ENCODE assay signal across 17 cellular contexts in genomic region chr11:92627615-92628201, GRCh38.
A peak's percentile ranks its signal among the peaks of the same experiment; 100 is the strongest.
DNase-seq lines count a peak whose midpoint lies in the region; ATAC-seq and TF ChIP-seq lines count a peak whose summit lies in the region.
"Had no signal": no experiment of that assay in that cellular context is flagged by ENCODE, and none has a peak within 500 bp of the region (broad histone marks: within the 10 kb centered on the region; RNA-seq: fewer than 3 reads in every experiment).

No MANE protein-coding gene starts in this region.

- H3K4me3 Mint-ChIP-seq in T-helper 2 cell treated with Interferon-gamma antibody and Interleukin-4, amounts not matched to agents 5 μg/mL and 100 μg/mL, for 36 hours: no peak overlapping the region
- H3K4me3 Mint-ChIP-seq: CD4-positive, CD25-positive, alpha-beta regulatory T cell had no signal

- no peak overlapping the region for H3K27ac ChIP-seq in body of pancreas
- H3K27ac ChIP-seq: left lung had no signal

- H3K9me3 Mint-ChIP-seq in T-helper 2 cell treated with Interferon-gamma antibody and Interleukin-4, amounts not matched to agents 5 μg/mL and 100 μg/mL, for 36 hours: no peaks in the 10 kb centered on the region

- H3K27me3 ChIP-seq in body of pancreas: no peaks in the 10 kb centered on the region
- H3K27me3 ChIP-seq: left lung had no signal

- WGBS in body of pancreas, 2 donors: 66 to 75% methylated on average over 7 of the region's 7 CpGs

- no peak for ATAC-seq in body of pancreas
- ATAC-seq in GM18505 (IDR thresholded peaks at IDR 0.05; ENCODE audit: unreplicated experiment): no peak
- ATAC-seq: esophagus mucosa, left lung had no signal

- TF ChIP-seq POLR2A in body of pancreas (IDR thresholded peaks at IDR 0.05) (no peak), GM18505 (IDR thresholded peaks at IDR 0.05; ENCODE audit: borderline replicate concordance, extremely low read depth, insufficient read depth, insufficient read length) (no peak)

- H3K4me1 ChIP-seq in body of pancreas: no peaks in the 10 kb centered on the region
- H3K4me1 ChIP-seq: left lung had no signal

- H3K27ac Mint-ChIP-seq in T-helper 2 cell treated with Interferon-gamma antibody and Interleukin-4, amounts not matched to agents 5 μg/mL and 100 μg/mL, for 36 hours: no peak overlapping the region
- H3K27ac Mint-ChIP-seq: CD4-positive, CD25-positive, alpha-beta regulatory T cell had no signal

- H3K27me3 Mint-ChIP-seq in T-helper 2 cell treated with Interferon-gamma antibody and Interleukin-4, amounts not matched to agents 5 μg/mL and 100 μg/mL, for 36 hours (ENCODE audit: low read depth): no peaks in the 10 kb centered on the region

- H3K36me3 ChIP-seq in body of pancreas (replicated peaks in 1 of 2; ENCODE audit: insufficient read depth in 1 of 2, low read depth in 2 of 2): no peaks in the 10 kb centered on the region
- H3K36me3 ChIP-seq: left lung had no signal

- intact Hi-C loops in body of pancreas (cut with DNase I): no loop called here

- TF ChIP-seq CTCF in choroid plexus epithelial cell (conservative IDR thresholded peaks at IDR 0.05; ENCODE audit: low read depth, low read length) (no peak), body of pancreas (IDR thresholded peaks at IDR 0.05) (no peak)

- H3K36me3 Mint-ChIP-seq in T-helper 2 cell treated with Interferon-gamma antibody and Interleukin-4, amounts not matched to agents 5 μg/mL and 100 μg/mL, for 36 hours (ENCODE audit: low read depth): no peaks in the 10 kb centered on the region
- H3K36me3 Mint-ChIP-seq: CD4-positive, CD25-positive, alpha-beta regulatory T cell had no signal

- H3K4me1 Mint-ChIP-seq in T-helper 2 cell treated with Interferon-gamma antibody and Interleukin-4, amounts not matched to agents 5 μg/mL and 100 μg/mL, for 36 hours (ENCODE audit: low read depth): no peaks in the 10 kb centered on the region
- H3K4me1 Mint-ChIP-seq: CD4-positive, CD25-positive, alpha-beta regulatory T cell had no signal

- H3K9me3 ChIP-seq in body of pancreas: no peaks in the 10 kb centered on the region
- H3K9me3 ChIP-seq: left lung had no signal

- H3K4me3 ChIP-seq in choroid plexus epithelial cell (ENCODE audit: low read depth, low read length) (no peak overlapping the region), skeletal muscle cell (ENCODE audit: low read depth, low read length) (no peak overlapping the region), body of pancreas (no peak overlapping the region)
- H3K4me3 ChIP-seq: left lung had no signal

- peak; percentile 22 for DNase-seq in T-helper 2 cell treated with Interferon-gamma antibody and Interleukin-4, amounts not matched to agents 5 μg/mL and 100 μg/mL, for 36 hours (ENCODE audit: low spot score)
- no peak for DNase-seq in T-helper 2 cell
- DNase-seq in NCI-H69 (lab: John Stamatoyannopoulos, UW): peak; percentile 51
- DNase-seq in choroid plexus epithelial cell (ENCODE audit: low read depth): peak; percentile 26
- peak; percentile 22 for DNase-seq in skeletal muscle cell (ENCODE audit: low read depth)
- DNase-seq in body of pancreas: no peak
- DNase-seq in NCI-H128 (lab: John Stamatoyannopoulos, UW; ENCODE audit: unreplicated experiment): no peak
- DNase-seq: 8988T; activated T-cell treated with anti-CD3 and anti-CD28 coated beads for 4 hours; CD4-positive, CD25-positive, alpha-beta regulatory T cell; Karpas-422; left lung; NCI-H1694 treated with DMSO at 0.1 percent for 48 hours; NCI-H526; substantia nigra had no signal

Comparison
In these comparisons a context has a peak if more than half of its experiments do, and no peak if none do; other contexts are left out.
1. DNase-seq: peak in T-helper 2 cell treated with Interferon-gamma antibody and Interleukin-4, amounts not matched to agents 5 μg/mL and 100 μg/mL, for 36 hours (single experiment), NCI-H69 (single experiment), choroid plexus epithelial cell (single experiment) and skeletal muscle cell (single experiment); none in T-helper 2 cell (0 of 5), body of pancreas (0 of 4) and NCI-H128 (single experiment).